ENCODE assay signal across 8 cellular contexts in genomic region chr21:26170471-26171309, GRCh38. TPM values are rescaled to one million over a fixed set of nuclear protein-coding genes. Genes with fewer than 3 reads are reported as not detected.
DNase-seq lines count a peak whose midpoint lies in the region; ATAC-seq, FAIRE-seq and TF ChIP-seq lines count a peak whose summit lies in the region.

APP (minus strand) TSS chr21:26170770; CDS start chr21:26170620, 150 bp downstream.

- TF ChIP-seq CTCF in GM10248 (IDR thresholded peaks at IDR 0.05; ENCODE audit: control extremely low read depth, extremely low read depth, low read depth, missing control alignments) (peak; percentile 91), HCT116 (IDR thresholded peaks at IDR 0.05 in 2 of 3, conservative IDR thresholded peaks at IDR 0.05 in 1 of 3; ENCODE audit: borderline replicate concordance in 1 of 3, insufficient read depth in 1 of 3, low read depth in 2 of 3, low read length in 2 of 3) (peak; percentile 14 to 76 (median 72); a peak in 4 of 6 replicates), right atrium auricular region (IDR thresholded peaks at IDR 0.05) (peak; percentile 98 to 99)

- POLR2A ChIA-PET in GM10248 (lab: Yijun Ruan, JAX) (no interaction called here), HCT116 (lab: Charles Lee) (no interaction called here)

- peak; percentile 32 for TF ChIP-seq POLR2A in HCT116 (IDR thresholded peaks at IDR 0.05; ENCODE audit: borderline replicate concordance, extremely low read depth, insufficient read depth, insufficient read length)

- TF ChIP-seq RAD21 in HCT116 (IDR thresholded peaks at IDR 0.05; ENCODE audit: low read depth): peak; percentile 53

- peak within 1 kb of the TSS; percentile 91 for H3K9ac ChIP-seq in HCT116 (ENCODE audit: low read length)

- peaks cover 3% of the 10 kb centered on the region for H3K36me3 Mint-ChIP-seq in T-helper 1 cell treated with Interleukin-12 subunit alpha and Interleukin-12 subunit beta and Interleukin-4 antibody, amounts not matched to agents 30 μg/mL and 1 μg/mL, for 36 hours (ENCODE audit: low read depth)

- peaks cover 9% of the 10 kb centered on the region for H3K27me3 Mint-ChIP-seq in T-helper 1 cell treated with Interleukin-12 subunit alpha and Interleukin-12 subunit beta and Interleukin-4 antibody, amounts not matched to agents 30 μg/mL and 1 μg/mL, for 36 hours (ENCODE audit: low read depth)

- H3K4me1 ChIP-seq in HCT116 (ENCODE audit: control insufficient read depth in 1 of 2, insufficient read depth in 2 of 2, low read length in 2 of 2) (peaks cover 27 to 36% of the 10 kb centered on the region in 2 experiments), right atrium auricular region (peaks cover 0 to 43% of the 10 kb centered on the region in 2 donors)

- RAD21 ChIA-PET in HCT116 (lab: Charles Lee; ENCODE audit: low non-redundant PET in 1 of 2, low total read pairs in 2 of 2, uncharacterized antibody in 2 of 2, unreplicated experiment in 2 of 2): no interaction called here

- H4K20me1 ChIP-seq in HCT116 (ENCODE audit: insufficient read depth): no peaks in the 10 kb centered on the region; the same call in 1 of the 2 replicates

- peak within 1 kb of the TSS; percentile 85 for H3K27ac Mint-ChIP-seq in T-helper 1 cell treated with Interleukin-12 subunit alpha and Interleukin-12 subunit beta and Interleukin-4 antibody, amounts not matched to agents 30 μg/mL and 1 μg/mL, for 36 hours

- H2AFZ ChIP-seq in HCT116 (ENCODE audit: low read depth, low read length, poor library complexity, severe bottlenecking): peak within 1 kb of the TSS; percentile 96

- H3K4me3 Mint-ChIP-seq in T-helper 1 cell treated with Interleukin-12 subunit alpha and Interleukin-12 subunit beta and Interleukin-4 antibody, amounts not matched to agents 30 μg/mL and 1 μg/mL, for 36 hours: peak within 1 kb of the TSS; percentile 93

- intact Hi-C loops in HCT116 (cut with micrococcal nuclease): loop anchor here (5.0 kb wide), 1 partner anchor 208 kb away; no protein-coding TSS in a partner anchor

- no peaks in the 10 kb centered on the region for H3K9me3 Mint-ChIP-seq in T-helper 1 cell treated with Interleukin-12 subunit alpha and Interleukin-12 subunit beta and Interleukin-4 antibody, amounts not matched to agents 30 μg/mL and 1 μg/mL, for 36 hours

- DNase-seq in GM10248 (ENCODE audit: extremely low spot score): peak; percentile 95
- DNase-seq in HCT116 (ENCODE audit: low read depth, low spot score): peak; percentile 19
- peak; percentile 73 for DNase-seq in NAMALWA (ENCODE audit: low spot score)
- peak; percentile 85 for DNase-seq in right atrium auricular region (ENCODE audit: low spot score)
- peak; percentile 87 for DNase-seq in putamen (ENCODE audit: low spot score)
- DNase-seq in urothelium cell line (ENCODE audit: low spot score): peak; percentile 94

- no peaks in the 10 kb centered on the region for H3K36me3 ChIP-seq in HCT116 (ENCODE audit: control insufficient read depth in 1 of 2, insufficient read depth in 2 of 2, low read length in 2 of 2)
- no peaks in the 10 kb centered on the region for H3K36me3 ChIP-seq in right atrium auricular region

- H3K4me1 Mint-ChIP-seq in T-helper 1 cell treated with Interleukin-12 subunit alpha and Interleukin-12 subunit beta and Interleukin-4 antibody, amounts not matched to agents 30 μg/mL and 1 μg/mL, for 36 hours (ENCODE audit: low read depth): peaks cover 21% of the 10 kb centered on the region

- H3K9me3 ChIP-seq in HCT116 (ENCODE audit: control insufficient read depth in 1 of 2, insufficient read depth in 1 of 2, low read depth in 1 of 2, low read length in 2 of 2) (no peaks in the 10 kb centered on the region), right atrium auricular region (no peaks in the 10 kb centered on the region)

- CTCF ChIA-PET in GM10248 (lab: Yijun Ruan, JAX) (interaction anchor here (0.6 to 4.7 kb wide), 26 partner anchors 9 to 562 kb away, joined by 3 to 21 read pairs (median 4); no protein-coding TSS in a partner anchor), HCT116 (lab: Charles Lee) (interaction anchor here (0.7 to 1.4 kb wide), 9 partner anchors 9 to 563 kb away, joined by 3 to 9 read pairs (median 3); no protein-coding TSS in a partner anchor)

- FAIRE-seq in urothelium cell line (lab: Jason Lieb, UNC): no peak

- H3K27me3 ChIP-seq in HCT116 (ENCODE audit: insufficient read depth, low read length) (no peaks in the 10 kb centered on the region), right atrium auricular region (no peaks in the 10 kb centered on the region)

- peak; percentile 77 for ATAC-seq in HCT116

- H3K79me2 ChIP-seq in HCT116 (ENCODE audit: insufficient read depth, low read length): peaks cover 48% of the 10 kb centered on the region

- no TSS peak for BruUV-seq in HCT116 (replicated peaks; lab: Mats Ljungman, UMichigan)

- H3K27ac ChIP-seq in HCT116 (ENCODE audit: low read depth, low read length): peak within 1 kb of the TSS; percentile 91
- peak within 1 kb of the TSS; percentile 94 for H3K27ac ChIP-seq in angular gyrus (ENCODE audit: low read depth, low read length)
- peak within 1 kb of the TSS; percentile 93 for H3K27ac ChIP-seq in right atrium auricular region

- H3K9me2 ChIP-seq in HCT116 (ENCODE audit: insufficient read depth): no peaks in the 10 kb centered on the region

- peak within 1 kb of the TSS; percentile 98 for H3K4me2 ChIP-seq in HCT116 (ENCODE audit: low read length)

- H3K4me3 ChIP-seq in HCT116 (replicated peaks in 1 of 2; ENCODE audit: low read depth in 1 of 2, low read length in 2 of 2) (peak within 1 kb of the TSS; percentile 81 to 89), right atrium auricular region (peak within 1 kb of the TSS; percentile 68 to 94)

TF ChIP-seq in HCT116, 20 proteins besides CTCF, POLR2A, EP300 and RAD21 (continues in another document):
- TF ChIP-seq ZBTB33 (IDR thresholded peaks at IDR 0.05; ENCODE audit: extremely low read depth, insufficient replicate concordance, low read length) (no peak), ZFX (IDR thresholded peaks at IDR 0.05) (peak; percentile 59), ELF1 (IDR thresholded peaks at IDR 0.05; ENCODE audit: borderline replicate concordance, low read depth) (no peak), EGR1 (IDR thresholded peaks at IDR 0.05; ENCODE audit: low read depth) (no peak), EZH2phosphoT487 (IDR thresholded peaks at IDR 0.05; ENCODE audit: borderline replicate concordance) (no peak), TCF7L2 (IDR thresholded peaks at IDR 0.05; ENCODE audit: borderline replicate concordance, extremely low read depth, insufficient read depth, insufficient read length) (peak; percentile 54), SIN3A (IDR thresholded peaks at IDR 0.05; ENCODE audit: low read depth) (peak; percentile 55; the same call in 1 of the 2 replicates), MAX (IDR thresholded peaks at IDR 0.05) (peak; percentile 78; the same call in 1 of the 2 replicates), ZNF274 (IDR thresholded peaks at IDR 0.05; ENCODE audit: low read depth, low read length) (no peak), EZH2 (IDR thresholded peaks at IDR 0.05) (no peak), FOSL1 (IDR thresholded peaks at IDR 0.05; ENCODE audit: low read depth) (no peak), POLR2AphosphoS5 (IDR thresholded peaks at IDR 0.05; ENCODE audit: low read depth, low read length) (peak; percentile 82), SRF (IDR thresholded peaks at IDR 0.05; ENCODE audit: low read depth) (no peak), ATF3 (IDR thresholded peaks at IDR 0.05) (no peak), CEBPB (IDR thresholded peaks at IDR 0.05; ENCODE audit: low read depth) (no peak)

RNA-seq across cellular contexts. Expression of gene APP, which starts in this region (rescaled TPM):
- total RNA-seq in HCT116 (2021; ENCODE audit: unreplicated experiment) (267 TPM), right atrium auricular region (100 to 1,000 TPM; 326 to 389 TPM)
- polyA plus RNA-seq in HCT116 (2012): 383 and 415 TPM in 2 replicates

Comparison
In these comparisons a context has a peak if more than half of its experiments do, and no peak if none do; other contexts are left out.
1. Peak in every context shown above with its lines: DNase-seq, ATAC-seq, H3K4me3 ChIP-seq and H3K27ac ChIP-seq.
2. DNase-seq: peak in every context shown above with its lines; median percentile 95 in GM10248; 94 in urothelium cell line; 87 in putamen; 85 in right atrium auricular region; 73 in NAMALWA; 19 in HCT116.